ENCODE assay signal across 18 cellular contexts in genomic region chr11:15874699-15875098, GRCh38.
DNase-seq lines count a peak whose midpoint lies in the region; ATAC-seq and TF ChIP-seq lines count a peak whose summit lies in the region.
"Had no signal": no experiment of that assay in that cellular context is flagged by ENCODE, and none has a peak within 500 bp of the region (broad histone marks: within the 10 kb centered on the region; RNA-seq: fewer than 3 reads in every experiment).

No MANE protein-coding gene starts in this region.

- intact Hi-C loops in Caco-2 (cut with micrococcal nuclease; ENCODE audit: unreplicated experiment) = no loop called here

- H3K4me2 ChIP-seq in trophoblast cell (ENCODE audit: low read length) = no peak overlapping the region
- H3K4me2 ChIP-seq: BLaER1 treated with 17β-estradiol and CSF1 and Interleukin-3, amounts not matched to agents 10 nM and 100 nM; GM23338 had no signal

- H3K4me1 ChIP-seq in SJCRH30 (no peaks in the 10 kb centered on the region), endodermal cell (ENCODE audit: control insufficient read depth, insufficient read depth, low read length) (peaks cover 8% of the 10 kb centered on the region), trophoblast cell (ENCODE audit: control insufficient read depth in 1 of 2, insufficient read depth in 2 of 2, low read length in 2 of 2) (peaks cover 2 to 7% of the 10 kb centered on the region in 2 experiments), Caco-2 (no peaks in the 10 kb centered on the region)
- H3K4me1 ChIP-seq: BE2C; BLaER1 treated with 17β-estradiol and CSF1 and Interleukin-3, amounts not matched to agents 10 nM and 100 nM had no signal

- ATAC-seq in GM18867 (IDR thresholded peaks at IDR 0.05; ENCODE audit: unreplicated experiment) = no peak
- ATAC-seq: GM23338, HCT116 had no signal

- H2BK120ac ChIP-seq in trophoblast cell (ENCODE audit: insufficient read depth, low read length, poor library complexity) = peak overlapping the region; percentile 91

- H3K36me3 ChIP-seq in SJCRH30 (no peaks in the 10 kb centered on the region), endodermal cell (ENCODE audit: control insufficient read depth, insufficient read depth, low read length) (no peaks in the 10 kb centered on the region), trophoblast cell (ENCODE audit: control insufficient read depth in 1 of 2, insufficient read depth in 2 of 2, low read length in 2 of 2) (no peaks in the 10 kb centered on the region), Caco-2 (ENCODE audit: control insufficient read depth, insufficient read depth, low read length) (no peaks in the 10 kb centered on the region)
- H3K36me3 ChIP-seq: BE2C; BLaER1 treated with 17β-estradiol and CSF1 and Interleukin-3, amounts not matched to agents 10 nM and 100 nM had no signal

- no peak overlapping the region for H3K18ac ChIP-seq in trophoblast cell (ENCODE audit: low read length)

- peak overlapping the region; percentile 26 for H4K8ac ChIP-seq in trophoblast cell (ENCODE audit: low read depth, low read length)

- TF ChIP-seq CTCF in endodermal cell (conservative IDR thresholded peaks at IDR 0.05) (no peak), Caco-2 (IDR thresholded peaks at IDR 0.05; ENCODE audit: insufficient read depth in 1 of 2, low read depth in 1 of 2, low read length in 1 of 2, severe bottlenecking in 1 of 2, unreplicated experiment in 1 of 2) (no peak)

- H3K79me2 ChIP-seq in trophoblast cell (ENCODE audit: control insufficient read depth, insufficient read depth, low read length, poor library complexity) = no peaks in the 10 kb centered on the region

- peaks cover 24% of the 10 kb centered on the region for H3K4me1 Mint-ChIP-seq in endodermal cell
- H3K4me1 Mint-ChIP-seq in Caco-2 (ENCODE audit: low read depth, unreplicated experiment) = no peaks in the 10 kb centered on the region
- H3K4me1 Mint-ChIP-seq: CD14-positive monocyte; CD8-positive, alpha-beta memory T cell had no signal

- BruUV-seq in Caco-2 (replicated peaks; lab: Mats Ljungman, UMichigan) = no TSS peak

- POLR2A ChIA-PET in Caco-2 (lab: Charles Lee) = no interaction called here

- H3K27ac ChIP-seq in SJCRH30 (no peak overlapping the region), endodermal cell (ENCODE audit: low read depth, low read length) (no peak overlapping the region), trophoblast cell (ENCODE audit: low read depth, low read length) (no peak overlapping the region)
- H3K27ac ChIP-seq: 22Rv1; BLaER1 treated with 17β-estradiol and CSF1 and Interleukin-3, amounts not matched to agents 10 nM and 100 nM had no signal

- H3K9me3 Mint-ChIP-seq in endodermal cell (peaks cover 5% of the 10 kb centered on the region), Caco-2 (ENCODE audit: unreplicated experiment) (no peaks in the 10 kb centered on the region)
- H3K9me3 Mint-ChIP-seq: CD4-positive, alpha-beta T cell had no signal

- no peak overlapping the region for H4K12ac ChIP-seq in trophoblast cell (ENCODE audit: low read depth, low read length)

- no peak overlapping the region for H3K23ac ChIP-seq in trophoblast cell (ENCODE audit: low read length)

- peak overlapping the region; percentile 84 for H4K91ac ChIP-seq in trophoblast cell (ENCODE audit: low read depth, low read length)

- H3K9me3 ChIP-seq in SJCRH30 (replicated peaks) = no peaks in the 10 kb centered on the region
- H3K9me3 ChIP-seq in endodermal cell (ENCODE audit: control insufficient read depth, low read length) = peaks cover 9% of the 10 kb centered on the region
- H3K9me3 ChIP-seq in trophoblast cell (ENCODE audit: insufficient read depth, low read depth, low read length) = peaks cover 2% of the 10 kb centered on the region
- no peaks in the 10 kb centered on the region for H3K9me3 ChIP-seq in Caco-2
- H3K9me3 ChIP-seq: BE2C; BLaER1 treated with 17β-estradiol and CSF1 and Interleukin-3, amounts not matched to agents 10 nM and 100 nM had no signal

- H3K27ac Mint-ChIP-seq in endodermal cell (no peak overlapping the region), Caco-2 (ENCODE audit: unreplicated experiment) (no peak overlapping the region)
- H3K27ac Mint-ChIP-seq: CD14-positive monocyte; CD4-positive, alpha-beta T cell; CD8-positive, alpha-beta memory T cell; GM23338; H9 had no signal

- H2AFZ ChIP-seq in trophoblast cell (ENCODE audit: insufficient read depth, low read length, poor library complexity) = no peak overlapping the region
- H2AFZ ChIP-seq: GM23338 had no signal

- no peak overlapping the region for H2AK5ac ChIP-seq in trophoblast cell (ENCODE audit: low read length)

- CTCF ChIA-PET in Caco-2 (lab: Charles Lee) = no interaction called here

- no peaks in the 10 kb centered on the region for H3K27me3 ChIP-seq in SJCRH30
- H3K27me3 ChIP-seq in endodermal cell (ENCODE audit: control insufficient read depth, insufficient read depth, low read length, poor library complexity, severe bottlenecking) = no peaks in the 10 kb centered on the region
- H3K27me3 ChIP-seq in trophoblast cell (ENCODE audit: insufficient read depth, low read length) = no peaks in the 10 kb centered on the region
- H3K27me3 ChIP-seq in Caco-2 (replicated peaks; ENCODE audit: control insufficient read depth, insufficient read depth, low read length) = no peaks in the 10 kb centered on the region
- H3K27me3 ChIP-seq: BE2C; BLaER1 treated with 17β-estradiol and CSF1 and Interleukin-3, amounts not matched to agents 10 nM and 100 nM had no signal

- no peaks in the 10 kb centered on the region for H3K27me3 Mint-ChIP-seq in endodermal cell (ENCODE audit: insufficient read depth)
- H3K27me3 Mint-ChIP-seq in Caco-2 (ENCODE audit: insufficient read depth, unreplicated experiment) = no peaks in the 10 kb centered on the region
- H3K27me3 Mint-ChIP-seq: CD4-positive, alpha-beta T cell had no signal

- peak overlapping the region; percentile 94 for H2BK12ac ChIP-seq in trophoblast cell (ENCODE audit: low read length)

- H3K9ac ChIP-seq in endodermal cell (ENCODE audit: extremely low read depth, low read length, poor library complexity, severe bottlenecking) (no peak overlapping the region), trophoblast cell (ENCODE audit: low read length) (no peak overlapping the region)
- H3K9ac ChIP-seq: BLaER1 treated with 17β-estradiol and CSF1 and Interleukin-3, amounts not matched to agents 10 nM and 100 nM had no signal

- 100% methylated on average over 1 of the region's 2 CpGs; no CpG with 5 or more reads in 1 of the 2 experiments for WGBS in endodermal cell (ENCODE audit: insufficient coverage in 1 of 2, insufficient read length in 1 of 2), 2 experiments
- WGBS in trophoblast cell (ENCODE audit: extremely low coverage, insufficient coverage, insufficient read length) = no CpG with 5 or more reads among the region's 2 CpGs

- H3K79me1 ChIP-seq in trophoblast cell (ENCODE audit: low read length) = peaks cover 6% of the 10 kb centered on the region

- no peak overlapping the region for H3K4me3 ChIP-seq in SJCRH30
- H3K4me3 ChIP-seq in endodermal cell (ENCODE audit: low read length) = no peak overlapping the region
- H3K4me3 ChIP-seq in trophoblast cell (ENCODE audit: low read depth, low read length) = no peak overlapping the region
- no peak overlapping the region for H3K4me3 ChIP-seq in Caco-2 (ENCODE audit: low read depth, low read length)
- H3K4me3 ChIP-seq: BLaER1 treated with 17β-estradiol and CSF1 and Interleukin-3, amounts not matched to agents 10 nM and 100 nM; GM23338 had no signal

- no peaks in the 10 kb centered on the region for H3K36me3 Mint-ChIP-seq in endodermal cell (ENCODE audit: low read depth)
- H3K36me3 Mint-ChIP-seq in Caco-2 (ENCODE audit: insufficient read depth, unreplicated experiment) = no peaks in the 10 kb centered on the region
- H3K36me3 Mint-ChIP-seq: CD14-positive monocyte; CD8-positive, alpha-beta memory T cell had no signal

- H3K4ac ChIP-seq in trophoblast cell (ENCODE audit: low read depth, low read length) = no peak overlapping the region

- no peak overlapping the region for H3K4me3 Mint-ChIP-seq in endodermal cell
- H3K4me3 Mint-ChIP-seq in Caco-2 (ENCODE audit: unreplicated experiment) = no peak overlapping the region
- H3K4me3 Mint-ChIP-seq: CD14-positive monocyte; CD4-positive, alpha-beta T cell; CD8-positive, alpha-beta memory T cell; GM23338; H9 had no signal

- peak overlapping the region; percentile 73 for H3K14ac ChIP-seq in trophoblast cell (ENCODE audit: low read length)

- DNase-seq in SJCRH30 = peak; percentile 41
- peak; percentile 11 for DNase-seq in endodermal cell
- no peak for DNase-seq in trophoblast cell
- no peak for DNase-seq in Caco-2
- no peak for DNase-seq in GDM1 (lab: John Stamatoyannopoulos, UW)
- DNase-seq: BE2C; Calu3; CD4-positive, alpha-beta T cell; CD8-positive, alpha-beta memory T cell; DMS53; DMS79 treated with DMSO at 0.1 percent for 48 hours; H9 had no signal

- no peak overlapping the region for H2BK5ac ChIP-seq in trophoblast cell (ENCODE audit: low read depth, low read length, poor library complexity)

Comparison
In these comparisons a context has a peak if more than half of its experiments do, and no peak if none do; other contexts are left out.
1. DNase-seq: peak in SJCRH30 (2 of 2) and endodermal cell (single experiment); none in trophoblast cell (0 of 2), Caco-2 (0 of 2) and GDM1 (single experiment).